Comparison of ENCODE assay signal across 1 cellular context in genomic region chr19:1490020-1490310, GRCh38.
TF ChIP-seq lines count a peak whose summit lies in the region.

No MANE protein-coding gene starts in this region.

TF ChIP-seq in HepG2, 621 proteins besides CTCF, POLR2A, EP300 and RAD21 (continued from another document):
- TF ChIP-seq ZBTB14 (CRISPR knock-in tag; IDR thresholded peaks at IDR 0.05) (no peak), JUND (CRISPR knock-in tag; IDR thresholded peaks at IDR 0.05) (no peak), SRSF1 (optimal IDR thresholded peaks at IDR 0.05; ENCODE audit: low read depth, low read length) (peak; percentile 14), SP140L (CRISPR knock-in tag; IDR thresholded peaks at IDR 0.05; ENCODE audit: borderline replicate concordance) (no peak), ZBTB3 (CRISPR knock-in tag; IDR thresholded peaks at IDR 0.05; ENCODE audit: borderline replicate concordance, low read depth) (no peak), CC2D1A (CRISPR knock-in tag; IDR thresholded peaks at IDR 0.05) (no peak), GRHL1 (CRISPR knock-in tag; conservative IDR thresholded peaks at IDR 0.05) (no peak), ZNF230 (CRISPR knock-in tag; IDR thresholded peaks at IDR 0.05) (peak; percentile 58; the same call in 1 of the 2 replicates), ZNF670 (CRISPR knock-in tag; IDR thresholded peaks at IDR 0.05; ENCODE audit: borderline replicate concordance) (no peak), ZNF607 (CRISPR knock-in tag; IDR thresholded peaks at IDR 0.05; ENCODE audit: borderline replicate concordance) (peak; percentile 73; the same call in 1 of the 2 replicates), MTA3 (CRISPR knock-in tag; IDR thresholded peaks at IDR 0.05) (no peak), ZNF235 (CRISPR knock-in tag; IDR thresholded peaks at IDR 0.05; ENCODE audit: borderline replicate concordance) (peak; percentile 42; the same call in 1 of the 2 replicates), HMGXB3 (CRISPR knock-in tag; IDR thresholded peaks at IDR 0.05; ENCODE audit: borderline replicate concordance) (0 out of 2 replicates have a peak, but pooled peaks have one; percentile 18), KAT7 (CRISPR knock-in tag; IDR thresholded peaks at IDR 0.05; ENCODE audit: borderline replicate concordance) (no peak), ZNF275 (CRISPR knock-in tag; IDR thresholded peaks at IDR 0.05; ENCODE audit: borderline replicate concordance) (no peak), KDM5B (CRISPR knock-in tag; IDR thresholded peaks at IDR 0.05; ENCODE audit: borderline replicate concordance) (peak; percentile 82; the same call in 1 of the 2 replicates), REPIN1 (CRISPR knock-in tag; IDR thresholded peaks at IDR 0.05; ENCODE audit: borderline replicate concordance, low read depth) (no peak), ZNF318 (CRISPR knock-in tag; IDR thresholded peaks at IDR 0.05) (no peak), ZNF101 (CRISPR knock-in tag; IDR thresholded peaks at IDR 0.05; ENCODE audit: borderline replicate concordance, low read depth) (no peak), IKZF4 (CRISPR knock-in tag; IDR thresholded peaks at IDR 0.05; ENCODE audit: borderline replicate concordance, low read depth, not compliant biosample characterization) (no peak), ZNF317 (CRISPR knock-in tag; IDR thresholded peaks at IDR 0.05) (0 out of 2 replicates have a peak, but pooled peaks have one; percentile 32), ZNF782 (CRISPR knock-in tag; IDR thresholded peaks at IDR 0.05; ENCODE audit: borderline replicate concordance) (0 out of 2 replicates have a peak, but pooled peaks have one; percentile 42), ATF3 (CRISPR knock-in tag; IDR thresholded peaks at IDR 0.05) (no peak)
